Comparison of ENCODE assay signal across 20 cellular contexts in genomic region chr16:22327446-22327775, GRCh38. TPM values are rescaled to one million over a fixed set of nuclear protein-coding genes. Genes with fewer than 3 reads are reported as not detected.
A peak's percentile ranks its signal among the peaks of the same experiment; 100 is the strongest.
DNase-seq lines count a peak whose midpoint lies in the region; ATAC-seq and TF ChIP-seq lines count a peak whose summit lies in the region.
"Had no signal": no experiment of that assay in that cellular context is flagged by ENCODE, and none has a peak within 500 bp of the region (broad histone marks: within the 10 kb centered on the region; RNA-seq: fewer than 3 reads in every experiment).

No MANE protein-coding gene starts in this region.

- H3K27ac Mint-ChIP-seq in activated CD8-positive, alpha-beta T cell treated with anti-CD3 and anti-CD28 coated beads for 36 hours: peak overlapping the region; percentile 34
- no peak overlapping the region for H3K27ac Mint-ChIP-seq in activated CD8-positive, alpha-beta T cell treated with anti-CD3 and anti-CD28 coated beads, Interleukin-2, amount 10 ng/mL, durations not matched to agents 7 days and 5 days
- peak overlapping the region; percentile 58 for H3K27ac Mint-ChIP-seq in T-cell
- H3K27ac Mint-ChIP-seq: HFFc6 had no signal

- H3K9ac ChIP-seq in BLaER1: 0 out of 2 replicates have a peak overlapping the region, but pooled peaks have one; percentile 6
- H3K9ac ChIP-seq: KMS-11 had no signal

- intact Hi-C loops in activated CD8-positive, alpha-beta T cell treated with anti-CD3 and anti-CD28 coated beads for 36 hours (cut with micrococcal nuclease): no loop called here

- ATAC-seq in activated CD8-positive, alpha-beta T cell treated with anti-CD3 and anti-CD28 coated beads for 36 hours: no peak
- no peak for ATAC-seq in activated CD8-positive, alpha-beta T cell treated with anti-CD3 and anti-CD28 coated beads, Interleukin-2, amount 10 ng/mL, durations not matched to agents 7 days and 5 days
- ATAC-seq in T-cell (replicated peaks in 1 of 4) (no peak), HG03378 (IDR thresholded peaks at IDR 0.05; ENCODE audit: unreplicated experiment) (no peak), GM19324 (IDR thresholded peaks at IDR 0.05; ENCODE audit: low FRiP score, unreplicated experiment) (no peak)
- ATAC-seq: PC-3 had no signal

- H3K4me1 ChIP-seq in BLaER1: no peaks in the 10 kb centered on the region
- no peaks in the 10 kb centered on the region for H3K4me1 ChIP-seq in osteoblast (ENCODE audit: insufficient read depth, low read length)
- H3K4me1 ChIP-seq: BE2C had no signal

- no peak for TF ChIP-seq CTCF in activated CD8-positive, alpha-beta T cell treated with anti-CD3 and anti-CD28 coated beads for 36 hours (IDR thresholded peaks at IDR 0.05)
- TF ChIP-seq CTCF in osteoblast (IDR thresholded peaks at IDR 0.05; ENCODE audit: extremely low read depth, low read depth, low read length): no peak

- H3K4me3 ChIP-seq in BLaER1 (no peak overlapping the region), osteoblast (ENCODE audit: insufficient read depth, low read length) (no peak overlapping the region)

- POLR2A ChIA-PET in activated CD8-positive, alpha-beta T cell treated with anti-CD3 and anti-CD28 coated beads for 36 hours (lab: Charles Lee): no interaction called here
- POLR2A ChIA-PET in activated CD8-positive, alpha-beta T cell treated with anti-CD3 and anti-CD28 coated beads, Interleukin-2, amount 10 ng/mL, durations not matched to agents 7 days and 5 days (lab: Charles Lee): interaction anchor here (1.6 kb wide), 1 partner anchor 31 kb away, joined by 6 read pairs; no protein-coding TSS in a partner anchor
- POLR2A ChIA-PET in T-cell (lab: Charles Lee): no interaction called here

- H2AFZ ChIP-seq in osteoblast (ENCODE audit: low read length): no peak overlapping the region

- H3K9me3 Mint-ChIP-seq in activated CD8-positive, alpha-beta T cell treated with anti-CD3 and anti-CD28 coated beads for 36 hours: no peaks in the 10 kb centered on the region
- H3K9me3 Mint-ChIP-seq in activated CD8-positive, alpha-beta T cell treated with anti-CD3 and anti-CD28 coated beads, Interleukin-2, amount 10 ng/mL, durations not matched to agents 7 days and 5 days (ENCODE audit: insufficient read depth): no peaks in the 10 kb centered on the region
- no peaks in the 10 kb centered on the region for H3K9me3 Mint-ChIP-seq in T-cell
- H3K9me3 Mint-ChIP-seq: HFFc6 had no signal

- DNase-seq in activated CD8-positive, alpha-beta T cell treated with anti-CD3 and anti-CD28 coated beads for 36 hours: no peak
- DNase-seq in activated CD8-positive, alpha-beta T cell treated with anti-CD3 and anti-CD28 coated beads, Interleukin-2, amount 10 ng/mL, durations not matched to agents 7 days and 5 days: no peak
- DNase-seq in T-cell (no peak), osteoblast (ENCODE audit: insufficient read length, low spot score, missing footprints) (peak; percentile 13), NCI-H187 treated with DMSO at 0.1 percent for 48 hours (lab: John Stamatoyannopoulos, UW) (no peak)
- DNase-seq: 8988T, BE2C, COR-L47, DMS153, HFFc6, NCI-H1092, NCI-H146, NCI-H2081 treated with DMSO at 0.1 percent for 48 hours, NCI-H510A treated with DMSO at 0.1 percent for 48 hours, NCI-H82, PC-3 had no signal

- H3K79me2 ChIP-seq in osteoblast (ENCODE audit: insufficient read depth, low read length): no peaks in the 10 kb centered on the region

- H3K4me3 Mint-ChIP-seq in activated CD8-positive, alpha-beta T cell treated with anti-CD3 and anti-CD28 coated beads for 36 hours: no peak overlapping the region
- H3K4me3 Mint-ChIP-seq in activated CD8-positive, alpha-beta T cell treated with anti-CD3 and anti-CD28 coated beads, Interleukin-2, amount 10 ng/mL, durations not matched to agents 7 days and 5 days: no peak overlapping the region
- no peak overlapping the region for H3K4me3 Mint-ChIP-seq in T-cell
- H3K4me3 Mint-ChIP-seq: HFFc6 had no signal

- H3K27me3 ChIP-seq in BLaER1 (no peaks in the 10 kb centered on the region), osteoblast (ENCODE audit: insufficient read depth, low read length) (no peaks in the 10 kb centered on the region)
- H3K27me3 ChIP-seq: BE2C had no signal

- no peak overlapping the region for H3K27ac ChIP-seq in BLaER1
- H3K27ac ChIP-seq in osteoblast (ENCODE audit: low read depth, low read length): no peak overlapping the region
- H3K27ac ChIP-seq: KMS-11 had no signal

- CTCF ChIA-PET in activated CD8-positive, alpha-beta T cell treated with anti-CD3 and anti-CD28 coated beads for 36 hours (lab: Charles Lee): no interaction called here
- CTCF ChIA-PET in activated CD8-positive, alpha-beta T cell treated with anti-CD3 and anti-CD28 coated beads, Interleukin-2, amount 10 ng/mL, durations not matched to agents 7 days and 5 days (lab: Charles Lee): no interaction called here
- CTCF ChIA-PET in T-cell (lab: Charles Lee): no interaction called here

- H3K4me2 ChIP-seq in BLaER1 (no peak overlapping the region), osteoblast (ENCODE audit: insufficient read depth, low read length) (no peak overlapping the region)
- H3K4me2 ChIP-seq: KMS-11 had no signal

- no peaks in the 10 kb centered on the region for H3K4me1 Mint-ChIP-seq in activated CD8-positive, alpha-beta T cell treated with anti-CD3 and anti-CD28 coated beads for 36 hours (ENCODE audit: low read depth)
- H3K4me1 Mint-ChIP-seq in activated CD8-positive, alpha-beta T cell treated with anti-CD3 and anti-CD28 coated beads, Interleukin-2, amount 10 ng/mL, durations not matched to agents 7 days and 5 days (ENCODE audit: low read depth): peaks cover 2% of the 10 kb centered on the region
- H3K4me1 Mint-ChIP-seq in T-cell: peaks cover 10 to 24% (median 13%) of the 10 kb centered on the region in 3 donors

- H3K27me3 Mint-ChIP-seq in activated CD8-positive, alpha-beta T cell treated with anti-CD3 and anti-CD28 coated beads for 36 hours: no peaks in the 10 kb centered on the region
- H3K27me3 Mint-ChIP-seq in activated CD8-positive, alpha-beta T cell treated with anti-CD3 and anti-CD28 coated beads, Interleukin-2, amount 10 ng/mL, durations not matched to agents 7 days and 5 days (ENCODE audit: low read depth): no peaks in the 10 kb centered on the region
- no peaks in the 10 kb centered on the region for H3K27me3 Mint-ChIP-seq in T-cell

- peaks cover 100% of the 10 kb centered on the region for H3K36me3 ChIP-seq in BLaER1
- H3K36me3 ChIP-seq in osteoblast (ENCODE audit: insufficient read depth, low read length): peaks cover 60% of the 10 kb centered on the region

- H4K20me1 ChIP-seq in BLaER1 (peaks cover 63% of the 10 kb centered on the region), osteoblast (ENCODE audit: insufficient read depth, low read length) (peaks cover 3% of the 10 kb centered on the region)

- H3K9me3 ChIP-seq in BLaER1 (no peaks in the 10 kb centered on the region), osteoblast (ENCODE audit: low read depth, low read length) (no peaks in the 10 kb centered on the region)
- H3K9me3 ChIP-seq: BE2C had no signal

- peaks cover 49% of the 10 kb centered on the region for H3K36me3 Mint-ChIP-seq in activated CD8-positive, alpha-beta T cell treated with anti-CD3 and anti-CD28 coated beads for 36 hours (ENCODE audit: low read depth)
- peaks cover 41% of the 10 kb centered on the region for H3K36me3 Mint-ChIP-seq in activated CD8-positive, alpha-beta T cell treated with anti-CD3 and anti-CD28 coated beads, Interleukin-2, amount 10 ng/mL, durations not matched to agents 7 days and 5 days (ENCODE audit: low read depth)
- H3K36me3 Mint-ChIP-seq in T-cell: peaks cover 45% of the 10 kb centered on the region

RNA-seq across cellular contexts. Expression of gene POLR3E, which starts 30.2 kb away (rescaled TPM):
- 10 to 100 TPM; 66.9 to 67.9 TPM for total RNA-seq in activated CD8-positive, alpha-beta T cell treated with anti-CD3 and anti-CD28 coated beads for 36 hours
- total RNA-seq in activated CD8-positive, alpha-beta T cell treated with anti-CD3 and anti-CD28 coated beads, Interleukin-2, amount 10 ng/mL, durations not matched to agents 7 days and 5 days: 10 to 100 TPM; 43.8 to 49.9 TPM
- 100 to 1,000 TPM in 2 of 5 donors, 10 to 100 TPM in 3; 79.3 to 174 (median 99.7) TPM for total RNA-seq in T-cell
- total RNA-seq in osteoblast: 19.2 and 19.4 TPM in 2 replicates

RNA-seq across cellular contexts. Expression of gene CDR2, which starts 47.0 kb away (rescaled TPM):
- total RNA-seq in activated CD8-positive, alpha-beta T cell treated with anti-CD3 and anti-CD28 coated beads for 36 hours: 10 to 100 TPM; 34.7 to 37.6 TPM
- 10 to 100 TPM; 39.1 to 44.6 TPM for total RNA-seq in activated CD8-positive, alpha-beta T cell treated with anti-CD3 and anti-CD28 coated beads, Interleukin-2, amount 10 ng/mL, durations not matched to agents 7 days and 5 days
- total RNA-seq in T-cell (10 to 100 TPM; 58.7 to 97.5 (median 72.6) TPM), osteoblast (49.5 and 52.5 TPM in 2 replicates)
